Comparison of ENCODE assay signal across 8 cellular contexts in genomic region chr7:41696323-41696916, GRCh38. TPM values are rescaled to one million over a fixed set of nuclear protein-coding genes. Genes with fewer than 3 reads are reported as not detected.
A peak's percentile ranks its signal among the peaks of the same experiment; 100 is the strongest.
DNase-seq lines count a peak whose midpoint lies in the region; ATAC-seq and TF ChIP-seq lines count a peak whose summit lies in the region.

No MANE protein-coding gene starts in this region.

- H3K27ac Mint-ChIP-seq in brain = peak overlapping the region in 4 of 5 experiments; percentile 11 to 78 (median 18)

- H3K4me3 Mint-ChIP-seq in brain = peak overlapping the region; percentile 51 to 83 (median 76)

- DNase-seq in COR-L47 (lab: John Stamatoyannopoulos, UW) (peak; percentile 36), NCI-H526 (lab: John Stamatoyannopoulos, UW) (peak; percentile 26 to 61), skeletal muscle cell (ENCODE audit: low read depth) (peak; percentile 64)

- peak; percentile 65 for ATAC-seq in GM21529 (IDR thresholded peaks at IDR 0.05; ENCODE audit: unreplicated experiment)
- ATAC-seq in HG02571 (IDR thresholded peaks at IDR 0.05; ENCODE audit: unreplicated experiment) = no peak
- ATAC-seq in HG03108 (IDR thresholded peaks at IDR 0.05; ENCODE audit: unreplicated experiment) = no peak

- H3K27me3 Mint-ChIP-seq in brain = peaks cover 37% of the 10 kb centered on the region

- no peaks in the 10 kb centered on the region for H3K36me3 Mint-ChIP-seq in brain

- H3K9me3 Mint-ChIP-seq in brain = peaks cover 0 to 3% (median 0%) of the 10 kb centered on the region in 5 experiments

- TF ChIP-seq CTCF in brain (conservative IDR thresholded peaks at IDR 0.05) = peak; percentile 70 to 87

- H3K4me1 Mint-ChIP-seq in brain = peaks cover 65% of the 10 kb centered on the region

- H3K4me3 ChIP-seq in iPS-11a (ENCODE audit: low read depth, low read length) = peak overlapping the region; percentile 6
- H3K4me3 ChIP-seq in skeletal muscle cell (ENCODE audit: low read depth, low read length) = peak overlapping the region; percentile 74

RNA-seq across cellular contexts. Expression of gene INHBA, which starts 6.5 kb away (rescaled TPM):
- 0.17 TPM for polyA plus RNA-seq in brain (ENCODE audit: insufficient read depth, low read depth, low replicate concordance)
